11 cellular contexts compared by ENCODE assay signal in genomic region chr20:45080867-45081616, GRCh38. TPM values are rescaled to one million over a fixed set of nuclear protein-coding genes. Genes with fewer than 3 reads are reported as not detected.
DNase-seq lines count a peak whose midpoint lies in the region; ATAC-seq and TF ChIP-seq lines count a peak whose summit lies in the region.
"Had no signal": no experiment of that assay in that cellular context is flagged by ENCODE, and none has a peak within 500 bp of the region (broad histone marks: within the 10 kb centered on the region; RNA-seq: fewer than 3 reads in every experiment).

No MANE protein-coding gene starts in this region.

- no peaks in the 10 kb centered on the region for H3K9me2 ChIP-seq in neural cell (ENCODE audit: insufficient read depth, low read length)

- H2BK20ac ChIP-seq in IMR-90 (ENCODE audit: low read depth, low read length): no peak overlapping the region

- peak overlapping the region; percentile 99; the same call in 1 of the 2 replicates for H4K5ac ChIP-seq in IMR-90 (ENCODE audit: low read depth, low read length)

- no peak overlapping the region for H2AK9ac ChIP-seq in IMR-90 (replicated peaks; ENCODE audit: low read depth, low read length, poor library complexity)

- H3K4ac ChIP-seq in IMR-90 (ENCODE audit: low read depth, low read length): no peak overlapping the region

- H3K9me3 ChIP-seq in IMR-90 (ENCODE audit: control insufficient read depth, insufficient read depth, low read length): no peaks in the 10 kb centered on the region
- no peaks in the 10 kb centered on the region for H3K9me3 ChIP-seq in neural cell (ENCODE audit: low read length)
- H3K9me3 ChIP-seq in ovary: no peaks in the 10 kb centered on the region
- H3K9me3 ChIP-seq: colonic mucosa had no signal

- no peaks in the 10 kb centered on the region for H3F3A ChIP-seq in neural cell (ENCODE audit: insufficient read depth, low read length, poor library complexity, severe bottlenecking)

- H3K27me3 ChIP-seq in IMR-90 (ENCODE audit: control insufficient read depth, insufficient read depth, low read length) (no peaks in the 10 kb centered on the region), neural cell (ENCODE audit: insufficient read depth, low read depth, low read length) (no peaks in the 10 kb centered on the region), ovary (no peaks in the 10 kb centered on the region)
- H3K27me3 ChIP-seq: colonic mucosa had no signal

- no peak overlapping the region for H2AK5ac ChIP-seq in IMR-90 (ENCODE audit: low read depth, low read length)

- TF ChIP-seq EP300 in neural cell (conservative IDR thresholded peaks at IDR 0.05; ENCODE audit: poor library complexity, severe bottlenecking) (no peak), ovary (IDR thresholded peaks at IDR 0.05) (no peak)

- dilution Hi-C loops in IMR-90 (cut with HindIII; ENCODE audit: low sequenced_read_pairs, unreplicated experiment): no loop called here

- H3K9me1 ChIP-seq in IMR-90 (ENCODE audit: insufficient read depth, low read length): no peaks in the 10 kb centered on the region; the same call in 1 of the 2 replicates

- CTCF ChIA-PET in IMR-90 (lab: Yijun Ruan, JAX): interaction anchor here (1.0 kb wide), 1 partner anchor 37 kb away, joined by 3 read pairs; no protein-coding TSS in a partner anchor

- H3K79me2 ChIP-seq in neural cell (replicated peaks; ENCODE audit: insufficient read depth, low read length): no peaks in the 10 kb centered on the region

- intact Hi-C loops in IMR-90 (cut with micrococcal nuclease) (no loop called here), ovary (cut with DNase I) (no loop called here)

- BruUV-seq in IMR-90 (replicated peaks; lab: Mats Ljungman, UMichigan): no TSS peak

- POLR2A ChIA-PET in IMR-90 (lab: Charles Lee; ENCODE audit: unreplicated experiment): no interaction called here

- H3K9ac ChIP-seq in IMR-90 (ENCODE audit: low read depth, low read length) (no peak overlapping the region), neural cell (ENCODE audit: low read length) (no peak overlapping the region)

- peak overlapping the region in 1 of 2 experiments; percentile 6; a peak in 1 of 4 replicates for H4K8ac ChIP-seq in IMR-90 (ENCODE audit: low read depth in 2 of 2, low read length in 2 of 2)

- peak overlapping the region; percentile 24; the same call in 1 of the 2 replicates for H3K4me2 ChIP-seq in IMR-90 (ENCODE audit: low read depth, low read length)
- H3K4me2 ChIP-seq in neural cell (ENCODE audit: low read length): no peak overlapping the region

- peak; percentile 28; the same call in 1 of the 2 replicates for TF ChIP-seq RAD21 in IMR-90 (IDR thresholded peaks at IDR 0.05; ENCODE audit: low read length)
- no peak for TF ChIP-seq RAD21 in neural cell (conservative IDR thresholded peaks at IDR 0.05)

- H3K79me1 ChIP-seq in IMR-90 (ENCODE audit: low read depth in 1 of 2, low read length in 2 of 2): no peaks in the 10 kb centered on the region; a peak in 1 of 4 replicates

- no peak overlapping the region for H4K91ac ChIP-seq in IMR-90 (ENCODE audit: insufficient read depth, low read depth, low read length)

- in situ Hi-C loops in IMR-90 (cut with MboI; ENCODE audit: low sequenced_read_pairs) (no loop called here), astrocyte of the cerebellum (cut with HindIII; ENCODE audit: low sequenced_read_pairs) (no loop called here)

- DNase-seq in NCI-H2171 treated with DMSO at 0.1 percent for 48 hours (lab: John Stamatoyannopoulos, UW): peak; percentile 16
- no peak for DNase-seq in NCI-H2171 (lab: John Stamatoyannopoulos, UW)
- peak; percentile 52 for DNase-seq in IMR-90
- DNase-seq in astrocyte of the cerebellum (ENCODE audit: low read depth): no peak
- DNase-seq in NCI-H1092 treated with DMSO at 0.1 percent for 48 hours (lab: John Stamatoyannopoulos, UW): no peak
- no peak for DNase-seq in nucleus accumbens (lab: John Stamatoyannopoulos, UW)
- DNase-seq in ovary: no peak
- DNase-seq: colonic mucosa had no signal

- no peak overlapping the region for H3K23ac ChIP-seq in IMR-90 (ENCODE audit: low read depth, low read length)

- peak overlapping the region; percentile 97 for H3K18ac ChIP-seq in IMR-90 (ENCODE audit: low read depth, low read length)

- TF ChIP-seq CTCF in IMR-90 (conservative IDR thresholded peaks at IDR 0.05; ENCODE audit: low read depth, low read length) (peak; percentile 46), astrocyte of the cerebellum (IDR thresholded peaks at IDR 0.05; ENCODE audit: low read depth, low read length, missing control alignments) (peak; percentile 52), neural cell (IDR thresholded peaks at IDR 0.05; ENCODE audit: poor library complexity, severe bottlenecking) (peak; percentile 11), ovary (IDR thresholded peaks at IDR 0.05) (no peak)

- H4K20me1 ChIP-seq in IMR-90 (ENCODE audit: insufficient read depth, low read length) (no peaks in the 10 kb centered on the region), neural cell (ENCODE audit: insufficient read depth) (no peaks in the 10 kb centered on the region)

- peaks cover 3% of the 10 kb centered on the region; the same call in 1 of the 2 replicates for H3K36me3 ChIP-seq in IMR-90 (ENCODE audit: control insufficient read depth, insufficient read depth, low read length)
- peaks cover 12% of the 10 kb centered on the region for H3K36me3 ChIP-seq in neural cell (ENCODE audit: insufficient read depth, low read length)
- no peaks in the 10 kb centered on the region for H3K36me3 ChIP-seq in ovary
- H3K36me3 ChIP-seq: colonic mucosa had no signal

- H3K4me3 ChIP-seq in IMR-90 (ENCODE audit: insufficient read depth, low read depth, low read length) (no peak overlapping the region), astrocyte of the cerebellum (ENCODE audit: low read depth, low read length) (no peak overlapping the region), neural cell (ENCODE audit: low read length) (no peak overlapping the region), ovary (no peak overlapping the region)
- H3K4me3 ChIP-seq: colonic mucosa had no signal

- no peak overlapping the region for H2BK120ac ChIP-seq in IMR-90 (ENCODE audit: low read depth, low read length)

- no peak overlapping the region; the same call in 1 of the 2 replicates for H3K27ac ChIP-seq in IMR-90 (ENCODE audit: insufficient read depth, low read length)
- H3K27ac ChIP-seq in neural cell (ENCODE audit: low read length): no peak overlapping the region
- no peak overlapping the region for H3K27ac ChIP-seq in ovary
- H3K27ac ChIP-seq: colonic mucosa had no signal

- H2AFZ ChIP-seq in IMR-90 (replicated peaks; ENCODE audit: low read length, poor library complexity) (no peak overlapping the region), neural cell (ENCODE audit: low read depth, low read length) (no peak overlapping the region)

- no peak overlapping the region; the same call in 2 of the 3 replicates for H2BK15ac ChIP-seq in IMR-90 (ENCODE audit: low read depth, low read length)

- no peak for TF ChIP-seq POLR2A in IMR-90 (IDR thresholded peaks at IDR 0.05; ENCODE audit: low read depth, low read length)
- TF ChIP-seq POLR2A in ovary (IDR thresholded peaks at IDR 0.05): no peak

- H2BK5ac ChIP-seq in IMR-90 (ENCODE audit: low read depth, low read length, poor library complexity, severe bottlenecking): peak overlapping the region; percentile 80

- 33% methylated on average over 1 of the region's 5 CpGs; no CpG with 5 or more reads in 1 of the 2 experiments for WGBS in IMR-90 (ENCODE audit: extremely low coverage in 2 of 2, insufficient read length in 1 of 2), 2 experiments
- WGBS in ovary, 3 donors: 82 to 89% (median 82%) methylated on average over 5 of the region's 5 CpGs

- ATAC-seq in IMR-90 (ENCODE audit: low read depth): peak; percentile 79
- ATAC-seq: activated CD4-positive, CD25-positive, alpha-beta regulatory T cell treated with anti-CD3 and anti-CD28 coated beads, Interleukin-2, amount 50 U/mL, for 24 hours had no signal

- no peak overlapping the region for H3K56ac ChIP-seq in IMR-90 (ENCODE audit: extremely low read depth, insufficient read depth, low read length)

- 0 out of 2 replicates have a peak overlapping the region, but pooled peaks have one; percentile 20 for H3K14ac ChIP-seq in IMR-90 (replicated peaks; ENCODE audit: low read depth, low read length)

- H3K4me1 ChIP-seq in IMR-90 (ENCODE audit: control insufficient read depth, insufficient read depth, low read length) (peaks cover 9% of the 10 kb centered on the region), ovary (ENCODE audit: insufficient read depth) (no peaks in the 10 kb centered on the region)
- H3K4me1 ChIP-seq: colonic mucosa had no signal

TF ChIP-seq in IMR-90, 13 proteins besides CTCF, POLR2A, EP300 and RAD21:
- TF ChIP-seq NFE2L2 (IDR thresholded peaks at IDR 0.05; ENCODE audit: low read depth, low read length) (no peak), FOS (IDR thresholded peaks at IDR 0.05; ENCODE audit: low read depth, low read length) (no peak), MXI1 (IDR thresholded peaks at IDR 0.05; ENCODE audit: borderline replicate concordance, low read depth, low read length) (no peak), SMC3 (IDR thresholded peaks at IDR 0.05; ENCODE audit: low read depth, low read length) (peak; percentile 45)

TF ChIP-seq in neural cell, 6 proteins besides CTCF, POLR2A, EP300 and RAD21 (continues in another document):
- no peak for TF ChIP-seq EZH2 (IDR thresholded peaks at IDR 0.05; ENCODE audit: borderline replicate concordance, insufficient read depth, low read length, poor library complexity, severe bottlenecking)
- no peak for TF ChIP-seq MXI1 (conservative IDR thresholded peaks at IDR 0.05; ENCODE audit: poor library complexity, severe bottlenecking)
- TF ChIP-seq TAF1 (IDR thresholded peaks at IDR 0.05; ENCODE audit: low read depth): no peak
- TF ChIP-seq SMC3 (conservative IDR thresholded peaks at IDR 0.05; ENCODE audit: poor library complexity): no peak

RNA-seq across cellular contexts. Expression of gene KCNS1, which starts 19.9 kb away (rescaled TPM):
- total RNA-seq in IMR-90 (2012; rRNA removed): 0.54 and 0.56 TPM in 2 replicates
- polyA plus RNA-seq in IMR-90 (2012; rRNA removed): 0.46 and 0.62 TPM in 2 replicates
- polyA plus RNA-seq in IMR-90 (2012; cell fraction: cytosol; rRNA removed): 0.48 and 0.85 TPM in 2 replicates
- polyA plus RNA-seq in IMR-90 (2012; cell fraction: nucleus; rRNA removed; ENCODE audit: low replicate concordance): 0.33 and 0.55 TPM in 2 replicates
- polyA plus RNA-seq in neural cell: not detected in 2 replicates
- polyA minus RNA-seq in neural cell: not detected in 2 replicates
- total RNA-seq in ovary: not detected
- polyA plus RNA-seq in ovary: under 1 TPM; 0.02 to 0.80 TPM

RNA-seq across cellular contexts. Expression of gene WFDC5, which starts 33.9 kb away (rescaled TPM):
- total RNA-seq in IMR-90 (2012; rRNA removed) (not detected in 2 replicates), ovary (not detected)
- polyA plus RNA-seq in IMR-90 (2012; rRNA removed) (not detected in 2 replicates), neural cell (not detected in 2 replicates), ovary (not detected)
- not detected in 2 replicates for polyA plus RNA-seq in IMR-90 (2012; cell fraction: cytosol; rRNA removed)
- polyA plus RNA-seq in IMR-90 (2012; cell fraction: nucleus; rRNA removed; ENCODE audit: low replicate concordance): not detected in 2 replicates
- polyA minus RNA-seq in neural cell: not detected in 2 replicates
- total RNA-seq: colonic mucosa, M059J had no signal

RNA-seq across cellular contexts. Expression of gene WFDC12, which starts 43.2 kb away (rescaled TPM):
- not detected in 2 replicates for total RNA-seq in IMR-90 (2012; rRNA removed)
- polyA plus RNA-seq in IMR-90 (2012; rRNA removed): not detected in 2 replicates
- polyA plus RNA-seq in IMR-90 (2012; cell fraction: cytosol; rRNA removed): not detected in 2 replicates
- not detected in 2 replicates for polyA plus RNA-seq in IMR-90 (2012; cell fraction: nucleus; rRNA removed; ENCODE audit: low replicate concordance)
- not detected in 2 replicates for polyA plus RNA-seq in neural cell
- polyA minus RNA-seq in neural cell: not detected in 2 replicates
- not detected for total RNA-seq in ovary
- not detected for polyA plus RNA-seq in ovary
- total RNA-seq: colonic mucosa, M059J had no signal

Comparison
In these comparisons a context has a peak if more than half of its experiments do, and no peak if none do; other contexts are left out.
1. DNase-seq: peak in NCI-H2171 treated with DMSO at 0.1 percent for 48 hours (single experiment) and IMR-90 (single experiment); none in NCI-H2171 (single experiment), astrocyte of the cerebellum (single experiment), NCI-H1092 treated with DMSO at 0.1 percent for 48 hours (single experiment), nucleus accumbens (0 of 56) and ovary (0 of 5).
2. CTCF ChIP-seq: peak in IMR-90 (single experiment), astrocyte of the cerebellum (single experiment) and neural cell (single experiment); none in ovary (0 of 3).